15 cellular contexts compared by ENCODE assay signal in genomic region chr6:132054525-132054924, GRCh38.
DNase-seq lines count a peak whose midpoint lies in the region; ATAC-seq and TF ChIP-seq lines count a peak whose summit lies in the region.
"Had no signal": no experiment of that assay in that cellular context is flagged by ENCODE, and none has a peak within 500 bp of the region (broad histone marks: within the 10 kb centered on the region; RNA-seq: fewer than 3 reads in every experiment).

No MANE protein-coding gene starts in this region.

- ATAC-seq in SK-N-SH treated with all-trans-retinoic acid at 6 μM for 48 hours: peak; percentile 78
- no peak for ATAC-seq in HG02884 (IDR thresholded peaks at IDR 0.05; ENCODE audit: unreplicated experiment)
- ATAC-seq: GM23338 had no signal

- DNase-seq in HPDE6-E6E7 (ENCODE audit: extremely low spot score) (peak; percentile 27), fibroblast of peridontal ligament (ENCODE audit: extremely low read depth) (peak; percentile 80), anterior cingulate cortex (lab: John Stamatoyannopoulos, UW) (no peak), cerebellar cortex (ENCODE audit: low spot score) (no peak), superior temporal gyrus (ENCODE audit: extremely low spot score) (no peak)
- DNase-seq: ACHN; activated CD4-positive, alpha-beta T cell treated with anti-CD3 and anti-CD28 coated beads, Interleukin-2, amount 50 U/mL, for 48 hours; activated T-cell treated with anti-CD3 and anti-CD28 coated beads, Interleukin-2, amount 50 U/mL, for 1 hour; NCI-H2081; NCI-H524; uterus had no signal

- no peaks in the 10 kb centered on the region for H3K27me3 ChIP-seq in ACC112 (ENCODE audit: insufficient read depth, low read length)
- H3K27me3 ChIP-seq: uterus had no signal

- peak overlapping the region; percentile 34; the same call in 1 of the 2 replicates for H3K4me3 ChIP-seq in ACC112 (ENCODE audit: low read depth, low read length)
- H3K4me3 ChIP-seq: GM23338, uterus had no signal

- H3K27ac ChIP-seq in ACC112 (ENCODE audit: low read depth, low read length): peak overlapping the region; percentile 87
- H3K27ac ChIP-seq: uterus had no signal

- no peak overlapping the region for H2AFZ ChIP-seq in ACC112 (ENCODE audit: low read length, unreplicated experiment)
- H2AFZ ChIP-seq: GM23338 had no signal

- peaks cover 44% of the 10 kb centered on the region for H3K4me1 ChIP-seq in ACC112 (ENCODE audit: control insufficient read depth, insufficient read depth, low read length, unreplicated experiment)
- H3K4me1 ChIP-seq: uterus had no signal

- H3K36me3 ChIP-seq in ACC112 (ENCODE audit: insufficient read depth, low read length): 0 out of 2 replicates have a peak, but pooled peaks cover 5% of the 10 kb centered on the region
- H3K36me3 ChIP-seq: uterus had no signal

- H3K79me2 ChIP-seq in ACC112 (ENCODE audit: control insufficient read depth, insufficient read depth, low read length, unreplicated experiment): no peaks in the 10 kb centered on the region

TF ChIP-seq in SK-N-SH treated with all-trans-retinoic acid at 6 μM for 48 hours, 23 proteins besides CTCF, POLR2A, EP300 and RAD21:
- TF ChIP-seq ISL1 (CRISPR knock-in tag; IDR thresholded peaks at IDR 0.05): no peak
- TF ChIP-seq CSRNP3 (CRISPR knock-in tag; IDR thresholded peaks at IDR 0.05): no peak
- no peak for TF ChIP-seq ARNTL (CRISPR knock-in tag; IDR thresholded peaks at IDR 0.05; ENCODE audit: borderline replicate concordance, low read depth)
- no peak for TF ChIP-seq CSDC2 (CRISPR knock-in tag; IDR thresholded peaks at IDR 0.05)
- TF ChIP-seq ZFP3 (CRISPR knock-in tag; IDR thresholded peaks at IDR 0.05): no peak
- TF ChIP-seq BACH2 (CRISPR knock-in tag; IDR thresholded peaks at IDR 0.05; ENCODE audit: borderline replicate concordance): no peak
- TF ChIP-seq SNAI2 (CRISPR knock-in tag; IDR thresholded peaks at IDR 0.05): no peak
- TF ChIP-seq TCF4 (CRISPR knock-in tag; IDR thresholded peaks at IDR 0.05; ENCODE audit: borderline replicate concordance): no peak
- TF ChIP-seq ZC3H10 (CRISPR knock-in tag; IDR thresholded peaks at IDR 0.05): no peak
- TF ChIP-seq TSHZ2 (CRISPR knock-in tag; IDR thresholded peaks at IDR 0.05): no peak
- no peak for TF ChIP-seq ZNF8 (CRISPR knock-in tag; IDR thresholded peaks at IDR 0.05)

Comparison
In these comparisons a context has a peak if more than half of its experiments do, and no peak if none do; other contexts are left out.
1. DNase-seq: peak in HPDE6-E6E7 (single experiment) and fibroblast of peridontal ligament (single experiment); none in anterior cingulate cortex (0 of 58), cerebellar cortex (single experiment) and superior temporal gyrus (single experiment).